Comparison of ENCODE assay signal across 9 cellular contexts in the genomic region with DNA sequence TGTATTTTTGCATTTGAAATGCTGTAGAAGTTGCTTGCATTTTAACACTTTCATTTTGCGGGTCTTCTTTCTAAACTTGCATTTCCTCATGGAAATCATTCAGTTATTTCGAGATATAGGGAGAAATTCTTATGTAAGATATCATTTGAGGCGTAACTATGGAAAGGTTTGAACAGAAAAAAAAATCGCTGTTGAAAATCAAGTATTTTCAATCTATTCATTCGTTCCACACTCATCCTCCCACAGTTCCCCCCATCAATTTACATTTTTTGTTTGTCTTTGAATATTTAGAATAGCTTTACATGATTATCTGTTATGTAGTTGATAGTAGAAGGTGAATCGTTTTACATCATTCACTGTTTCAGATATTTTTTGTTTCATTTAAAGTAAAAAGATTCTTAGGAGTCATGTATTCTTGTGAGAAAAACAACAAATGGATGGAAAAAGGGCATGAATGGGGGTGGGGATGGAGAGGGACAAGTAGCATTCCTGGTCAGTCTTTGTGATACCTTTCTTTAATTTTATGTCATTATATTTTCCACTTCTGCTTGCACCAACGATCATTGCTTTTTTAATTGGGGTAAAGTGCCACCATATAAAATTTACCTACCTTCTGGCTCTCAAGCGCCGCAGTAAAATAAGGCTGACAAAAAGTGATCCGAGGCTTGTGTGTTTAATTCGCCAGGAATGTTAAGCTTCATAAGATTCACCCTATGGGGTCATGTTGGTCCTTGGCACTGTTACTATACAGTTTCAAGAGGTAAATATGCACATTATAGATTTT. TPM values are rescaled to one million over a fixed set of nuclear protein-coding genes. Genes with fewer than 3 reads are reported as not detected.
A peak's percentile ranks its signal among the peaks of the same experiment; 100 is the strongest.
DNase-seq lines count a peak whose midpoint lies in the region; ATAC-seq, FAIRE-seq and TF ChIP-seq lines count a peak whose summit lies in the region.
"Had no signal": no experiment of that assay in that cellular context is flagged by ENCODE, and none has a peak within 500 bp of the region (broad histone marks: within the 10 kb centered on the region; RNA-seq: fewer than 3 reads in every experiment).

No MANE protein-coding gene starts in this region.

- ATAC-seq in psoas muscle (no peak), HG02571 (IDR thresholded peaks at IDR 0.05; ENCODE audit: unreplicated experiment) (no peak)

- peaks cover 36% of the 10 kb centered on the region for H3K4me1 ChIP-seq in OCI-LY7 (ENCODE audit: insufficient read depth, low read length, poor library complexity, severe bottlenecking)
- H3K4me1 ChIP-seq in esophagus muscularis mucosa, result peaks cover 14 to 55% (median 43%) of the 10 kb centered on the region in 4 donors
- peaks cover 29% of the 10 kb centered on the region for H3K4me1 ChIP-seq in psoas muscle

- no peak for TF ChIP-seq EP300 in esophagus muscularis mucosa (IDR thresholded peaks at IDR 0.05)

- FAIRE-seq in H54 (lab: Jason Lieb, UNC), result peak; percentile 81
- FAIRE-seq: bronchial epithelial cell had no signal

- 71% methylated on average over 11 of the region's 11 CpGs for WGBS in esophagus muscularis mucosa
- WGBS in psoas muscle, 3 donors, result 29 to 34% (median 29%) methylated on average over 11 of the region's 11 CpGs

- H3K27ac ChIP-seq in OCI-LY7 (ENCODE audit: low read depth, low read length, poor library complexity, severe bottlenecking), result no peak overlapping the region
- H3K27ac ChIP-seq in esophagus muscularis mucosa (replicated peaks in 1 of 4), result peak overlapping the region; percentile 97 to 99 (median 99)
- peak overlapping the region; percentile 99 for H3K27ac ChIP-seq in psoas muscle

- H3K79me2 ChIP-seq in OCI-LY7 (ENCODE audit: insufficient read depth, low read depth, low read length), result no peaks in the 10 kb centered on the region

- H3K27me3 ChIP-seq in esophagus muscularis mucosa (no peaks in the 10 kb centered on the region), psoas muscle (ENCODE audit: insufficient read depth in 3 of 3, low read length in 2 of 3) (no peaks in the 10 kb centered on the region)

- CTCF ChIA-PET in OCI-LY7 (lab: Charles Lee; ENCODE audit: unreplicated experiment), result no interaction called here
- CTCF ChIA-PET in activated CD4-positive, alpha-beta memory T cell treated with anti-CD3 and anti-CD28 coated beads, Interleukin-2, amount 10 ng/mL, durations not matched to agents 7 days and 5 days (lab: Charles Lee), result no interaction called here

- TF ChIP-seq POLR2A in H54 (IDR thresholded peaks at IDR 0.05; ENCODE audit: low read depth, low read length), result no peak
- no peak for TF ChIP-seq POLR2A in esophagus muscularis mucosa (IDR thresholded peaks at IDR 0.05; ENCODE audit: low read depth)

- H3K9me2 ChIP-seq in OCI-LY7 (ENCODE audit: insufficient read depth, low read length), result no peaks in the 10 kb centered on the region

- 0 out of 2 replicates have a peak overlapping the region, but pooled peaks have one; percentile 5 for H3K4me2 ChIP-seq in OCI-LY7 (ENCODE audit: low read length)

- H3K4me1 Mint-ChIP-seq in activated CD4-positive, alpha-beta memory T cell treated with anti-CD3 and anti-CD28 coated beads, Interleukin-2, amount 10 ng/mL, durations not matched to agents 7 days and 5 days, result peaks cover 38% of the 10 kb centered on the region

- H3K4me3 ChIP-seq in OCI-LY7 (ENCODE audit: low read depth, low read length, poor library complexity, severe bottlenecking) (no peak overlapping the region), esophagus muscularis mucosa (peak overlapping the region; percentile 73 to 83 (median 79)), psoas muscle (peak overlapping the region; percentile 84)

- DNase-seq in H54 (ENCODE audit: insufficient read length, low spot score) (no peak), OCI-LY7 (ENCODE audit: low spot score) (no peak), esophagus muscularis mucosa (ENCODE audit: extremely low spot score) (no peak), psoas muscle (no peak), NCI-H2107 (lab: John Stamatoyannopoulos, UW) (no peak), GM20000 (ENCODE audit: low spot score) (no peak)
- DNase-seq in activated CD4-positive, alpha-beta memory T cell treated with anti-CD3 and anti-CD28 coated beads, Interleukin-2, amount 10 ng/mL, durations not matched to agents 7 days and 5 days, result no peak

- no peak overlapping the region for H3K27ac Mint-ChIP-seq in activated CD4-positive, alpha-beta memory T cell treated with anti-CD3 and anti-CD28 coated beads, Interleukin-2, amount 10 ng/mL, durations not matched to agents 7 days and 5 days

- H3K9me3 Mint-ChIP-seq in activated CD4-positive, alpha-beta memory T cell treated with anti-CD3 and anti-CD28 coated beads, Interleukin-2, amount 10 ng/mL, durations not matched to agents 7 days and 5 days, result no peaks in the 10 kb centered on the region

- H3K9me3 ChIP-seq in OCI-LY7 (ENCODE audit: low read length) (no peaks in the 10 kb centered on the region), esophagus muscularis mucosa (no peaks in the 10 kb centered on the region), psoas muscle (no peaks in the 10 kb centered on the region)

- POLR2A ChIA-PET in OCI-LY7 (lab: Charles Lee), result no interaction called here
- POLR2A ChIA-PET in activated CD4-positive, alpha-beta memory T cell treated with anti-CD3 and anti-CD28 coated beads, Interleukin-2, amount 10 ng/mL, durations not matched to agents 7 days and 5 days (lab: Charles Lee), result no interaction called here

- no peak overlapping the region for H3K4me3 Mint-ChIP-seq in activated CD4-positive, alpha-beta memory T cell treated with anti-CD3 and anti-CD28 coated beads, Interleukin-2, amount 10 ng/mL, durations not matched to agents 7 days and 5 days

- intact Hi-C loops in OCI-LY7 (cut with micrococcal nuclease; ENCODE audit: unreplicated experiment) (no loop called here), esophagus muscularis mucosa (cut with DNase I) (no loop called here), psoas muscle (cut with DNase I) (loop anchor here (1.0 to 10.0 kb wide), 2 partner anchors 9 to 796 kb away; partner anchors contain the start of gene BMI1 (in 1 of the 2))

- H3K36me3 ChIP-seq in OCI-LY7 (ENCODE audit: insufficient read depth, low read length) (no peaks in the 10 kb centered on the region), esophagus muscularis mucosa (no peaks in the 10 kb centered on the region), psoas muscle (ENCODE audit: insufficient read depth in 1 of 2, low read depth in 1 of 2) (no peaks in the 10 kb centered on the region)

- no TSS peak for BruUV-seq in OCI-LY7 (replicated peaks; lab: Mats Ljungman, UMichigan)

- H2AFZ ChIP-seq in OCI-LY7 (ENCODE audit: low read length), result no peak overlapping the region

- no peak for TF ChIP-seq CTCF in OCI-LY7 (conservative IDR thresholded peaks at IDR 0.05; ENCODE audit: low read length)
- TF ChIP-seq CTCF in esophagus muscularis mucosa (IDR thresholded peaks at IDR 0.05), result no peak
- TF ChIP-seq CTCF in psoas muscle (IDR thresholded peaks at IDR 0.05), result no peak
- TF ChIP-seq CTCF in GM20000 (IDR thresholded peaks at IDR 0.05; ENCODE audit: extremely low read depth, missing control alignments), result no peak

- H3K36me3 Mint-ChIP-seq in activated CD4-positive, alpha-beta memory T cell treated with anti-CD3 and anti-CD28 coated beads, Interleukin-2, amount 10 ng/mL, durations not matched to agents 7 days and 5 days (ENCODE audit: low read depth), result no peaks in the 10 kb centered on the region

- peaks cover 22% of the 10 kb centered on the region for H3K27me3 Mint-ChIP-seq in activated CD4-positive, alpha-beta memory T cell treated with anti-CD3 and anti-CD28 coated beads, Interleukin-2, amount 10 ng/mL, durations not matched to agents 7 days and 5 days

- H4K20me1 ChIP-seq in OCI-LY7 (ENCODE audit: insufficient read depth, low read length), result no peaks in the 10 kb centered on the region

RNA-seq across cellular contexts. Expression of gene SKIDA1, which starts 3.2 kb away (rescaled TPM):
- not detected in 2 replicates for total RNA-seq in OCI-LY7 (2014; rRNA removed; shearing (Covaris generic))
- 0.06 TPM in 1 of 2 replicates, not detected in the other for total RNA-seq in OCI-LY7 (2022)
- 1 to 10 TPM in 3 of 4 donors, under 1 TPM in 1; 0.50 to 2.9 (median 1.2) TPM for total RNA-seq in esophagus muscularis mucosa
- total RNA-seq in psoas muscle, result under 1 TPM; 0.15 to 0.79 (median 0.35) TPM
- polyA plus RNA-seq in psoas muscle, result under 1 TPM; 0.04 to 0.21 (median 0.11) TPM
- total RNA-seq in activated CD4-positive, alpha-beta memory T cell treated with anti-CD3 and anti-CD28 coated beads, Interleukin-2, amount 10 ng/mL, durations not matched to agents 7 days and 5 days, result under 1 TPM; 0.25 to 0.38 TPM

RNA-seq across cellular contexts. Expression of gene MLLT10, which starts 5.4 kb away (rescaled TPM):
- total RNA-seq in OCI-LY7 (2014; rRNA removed; shearing (Covaris generic)), result 50.4 and 68.4 TPM in 2 replicates
- 67.3 and 74.0 TPM in 2 replicates for total RNA-seq in OCI-LY7 (2022)
- total RNA-seq in esophagus muscularis mucosa, result 10 to 100 TPM; 23.5 to 39.7 (median 30.2) TPM
- 10 to 100 TPM; 11.8 to 21.1 (median 16.9) TPM for total RNA-seq in psoas muscle
- 10 to 100 TPM in 1 of 3 donors, 1 to 10 TPM in 2; 9.6 to 16.0 (median 10.0) TPM for polyA plus RNA-seq in psoas muscle
- total RNA-seq in activated CD4-positive, alpha-beta memory T cell treated with anti-CD3 and anti-CD28 coated beads, Interleukin-2, amount 10 ng/mL, durations not matched to agents 7 days and 5 days, result 10 to 100 TPM; 43.0 to 49.9 TPM

Comparison
In these comparisons a context has a peak if more than half of its experiments do, and no peak if none do; other contexts are left out.
1. intact Hi-C loops: an anchor here in psoas muscle (1.0 to 10.0 kb wide); none called in OCI-LY7 and esophagus muscularis mucosa.